ENCODE assay signal across 23 cellular contexts in the genomic region with DNA sequence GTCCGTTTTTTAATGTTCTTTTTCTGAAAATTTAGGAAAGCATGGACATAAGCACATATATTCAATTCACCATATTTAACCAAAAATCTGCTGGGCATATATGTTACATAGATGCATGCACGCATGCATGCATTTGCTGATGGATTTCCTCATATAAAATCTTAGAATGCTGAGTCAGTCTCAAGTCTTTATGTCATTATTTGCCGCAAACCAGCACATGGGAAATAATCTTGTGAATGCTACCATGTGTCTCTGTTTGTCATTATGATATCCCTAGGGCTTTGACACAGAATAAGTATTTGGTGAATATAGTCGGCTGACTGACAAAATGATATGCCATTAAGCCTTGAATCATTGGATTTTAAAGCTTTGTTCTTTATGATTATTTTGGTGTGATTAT.
"Had no signal": no experiment of that assay in that cellular context is flagged by ENCODE, and none has a peak within 500 bp of the region (broad histone marks: within the 10 kb centered on the region; RNA-seq: fewer than 3 reads in every experiment).

No MANE protein-coding gene starts in this region.

- H3K9me3 ChIP-seq: lower lobe of right lung, mucosa of descending colon, right lobe of liver, thoracic aorta, upper lobe of left lung had no signal

- ATAC-seq: activated CD8-positive, alpha-beta T cell treated with anti-CD3 and anti-CD28 coated beads, Interleukin-2, amount 10 ng/mL, durations not matched to agents 7 days and 5 days; activated naive CD4-positive, alpha-beta T cell treated with anti-CD3 and anti-CD28 coated beads, Interleukin-2, amount 50 U/mL, for 72 hours; activated T-helper 17 cell treated with anti-CD3 and anti-CD28 coated beads, Interleukin-2, amount 50 U/mL, for 72 hours; left colon; lower lobe of right lung; mucosa of descending colon; right lobe of liver; stimulated activated naive B cell treated with anti-CD40 and anti-IgM and Interleukin-4, amounts not matched to agents 10 μg/mL and 1 μg/mL and 100 μg/mL, for 72 hours had no signal

- H3K27ac ChIP-seq: epithelial cell of prostate, lower lobe of right lung, right lobe of liver, thoracic aorta, upper lobe of left lung, WERI-Rb-1 had no signal

- H3K36me3 ChIP-seq: lower lobe of right lung, right lobe of liver, thoracic aorta, upper lobe of left lung, WERI-Rb-1 had no signal

- H3K4me3 ChIP-seq: lower lobe of right lung, mucosa of descending colon, right lobe of liver, thoracic aorta, upper lobe of left lung had no signal

- DNase-seq: activated CD4-positive, alpha-beta T cell treated with anti-CD3 and anti-CD28 coated beads for 1 hour; activated CD4-positive, alpha-beta T cell treated with anti-CD3 and anti-CD28 coated beads, Interleukin-2, amount 50 U/mL, for 1 hour; activated CD8-positive, alpha-beta T cell treated with anti-CD3 and anti-CD28 coated beads, Interleukin-2, amount 10 ng/mL, durations not matched to agents 7 days and 5 days; activated T-cell treated with anti-CD3 and anti-CD28 coated beads, Interleukin-2, amount 50 U/mL, for 24 hours; aorta; foreskin fibroblast; left colon; lower lobe of right lung; mesendoderm; mucosa of descending colon; naive B cell; posterior cingulate gyrus; right lobe of liver; small intestine; stimulated activated CD4-positive, alpha-beta T cell treated with anti-CD3 and anti-CD28 coated beads, Interleukin-15, amount 100 ng/mL, for 24 hours; stimulated activated naive B cell treated with anti-CD40 and anti-IgM and Interleukin-4, amounts not matched to agents 10 μg/mL and 1 μg/mL and 100 μg/mL, for 72 hours; upper lobe of left lung; WERI-Rb-1 had no signal

- H3K27me3 ChIP-seq: right lobe of liver, upper lobe of left lung had no signal

- H3K4me1 ChIP-seq: lower lobe of right lung, right lobe of liver, upper lobe of left lung had no signal

- FAIRE-seq: keratinocyte had no signal
